ENCODE assay signal across 27 cellular contexts in genomic region chr10:112159469-112159868, GRCh38.
"Had no signal": no experiment of that assay in that cellular context is flagged by ENCODE, and none has a peak within 500 bp of the region (broad histone marks: within the 10 kb centered on the region; RNA-seq: fewer than 3 reads in every experiment).

No MANE protein-coding gene starts in this region.

- H3K27ac Mint-ChIP-seq: immature natural killer cell; mesothelial cell of epicardium; natural killer cell; nephron progenitor cell; neural progenitor cell; progenitor cell of endocrine pancreas; stimulated activated effector memory CD8-positive, alpha-beta T cell treated with anti-CD3 and anti-CD28 coated beads, Interleukin-12 subunit alpha, Interleukin-12 subunit beta, amount 100 ng/mL, for 72 hours; stimulated activated naive CD8-positive, alpha-beta T cell treated with anti-CD3 and anti-CD28 coated beads, Interleukin-15, Interleukin-2, amounts not matched to agents 100 ng/mL and 50 ng/mL, for 24 hours; type B pancreatic cell had no signal

- H3K4me1 Mint-ChIP-seq: immature natural killer cell; natural killer cell; nephron progenitor cell; neural progenitor cell; stimulated activated effector memory CD8-positive, alpha-beta T cell treated with anti-CD3 and anti-CD28 coated beads, Interleukin-12 subunit alpha, Interleukin-12 subunit beta, amount 100 ng/mL, for 72 hours had no signal

- H3K9me3 ChIP-seq: left lung, neutrophil, ovary, sigmoid colon, spleen, tibial nerve, uterus had no signal

- H3K9ac ChIP-seq: neural progenitor cell had no signal

- H3K27me3 Mint-ChIP-seq: naive B cell; progenitor cell of endocrine pancreas; stimulated activated naive CD8-positive, alpha-beta T cell treated with anti-CD3 and anti-CD28 coated beads, Interleukin-15, Interleukin-2, amounts not matched to agents 100 ng/mL and 50 ng/mL, for 24 hours; type B pancreatic cell had no signal

- H3K27me3 ChIP-seq: left lung, neural progenitor cell, neutrophil, ovary, sigmoid colon, spleen, tibial nerve, uterus had no signal

- H3K9me3 Mint-ChIP-seq: immature natural killer cell; mesothelial cell of epicardium; naive B cell; natural killer cell; nephron progenitor cell; neural progenitor cell; stimulated activated effector memory CD8-positive, alpha-beta T cell treated with anti-CD3 and anti-CD28 coated beads, Interleukin-12 subunit alpha, Interleukin-12 subunit beta, amount 100 ng/mL, for 72 hours; stimulated activated naive CD8-positive, alpha-beta T cell treated with anti-CD3 and anti-CD28 coated beads, Interleukin-15, Interleukin-2, amounts not matched to agents 100 ng/mL and 50 ng/mL, for 24 hours; type B pancreatic cell had no signal

- DNase-seq: hypothalamus; immature natural killer cell; kidney; mesendoderm; naive B cell; natural killer cell; nephron progenitor cell; ovary; retina; right cardiac atrium; sigmoid colon; small intestine; spleen; stimulated activated CD4-positive, alpha-beta T cell treated with anti-CD3 and anti-CD28 coated beads, Interleukin-4, amount 100 ng/mL, for 24 hours; stimulated activated naive CD4-positive, alpha-beta T cell; substantia nigra; uterus had no signal

- H3K27ac ChIP-seq: left lung, neural progenitor cell, neutrophil, ovary, sigmoid colon, spleen, tibial nerve, uterus had no signal

- H3K4me3 Mint-ChIP-seq: immature natural killer cell; mesothelial cell of epicardium; naive B cell; natural killer cell; nephron progenitor cell; neural progenitor cell; stimulated activated effector memory CD8-positive, alpha-beta T cell treated with anti-CD3 and anti-CD28 coated beads, Interleukin-12 subunit alpha, Interleukin-12 subunit beta, amount 100 ng/mL, for 72 hours; stimulated activated naive CD8-positive, alpha-beta T cell treated with anti-CD3 and anti-CD28 coated beads, Interleukin-15, Interleukin-2, amounts not matched to agents 100 ng/mL and 50 ng/mL, for 24 hours; type B pancreatic cell had no signal

- H3K4me1 ChIP-seq: left lung, neural progenitor cell, sigmoid colon, spleen, tibial nerve, uterus had no signal

- H3K36me3 ChIP-seq: ovary, uterus had no signal

- H3K4me3 ChIP-seq: left lung, lung, neural progenitor cell, ovary, sigmoid colon, spleen, tibial nerve, uterus had no signal
